In the genomic region with DNA sequence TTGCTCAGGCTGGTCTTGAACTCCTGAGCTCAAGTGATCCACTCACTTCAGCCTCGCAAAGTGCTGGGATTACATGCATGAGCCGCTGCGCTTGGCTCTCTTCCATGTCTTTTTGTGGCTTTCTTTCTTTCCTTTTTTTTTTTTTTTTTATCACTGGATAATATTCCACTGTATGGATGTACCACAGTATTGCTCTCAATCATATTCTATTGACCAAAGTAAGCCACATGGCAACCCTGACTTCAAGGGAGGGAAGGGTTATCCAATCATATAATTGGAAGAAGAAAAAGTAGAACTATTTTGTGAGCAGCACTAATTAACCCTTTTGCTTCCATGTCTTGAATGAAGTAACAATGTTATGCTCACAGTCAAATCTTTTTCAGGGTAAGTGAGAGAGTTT, we compare ENCODE assay signal across 38 cellular contexts.
"Had no signal": no experiment of that assay in that cellular context is flagged by ENCODE, and none has a peak within 500 bp of the region (broad histone marks: within the 10 kb centered on the region; RNA-seq: fewer than 3 reads in every experiment).

No MANE protein-coding gene starts in this region.

- H3K4me1 ChIP-seq: adrenal gland, ascending aorta, body of pancreas, breast epithelium had no signal

- H3K9me3 Mint-ChIP-seq: activated naive CD4-positive, alpha-beta T cell treated with anti-CD3 and anti-CD28 coated beads, Interleukin-2, amount 10 ng/mL, durations not matched to agents 7 days and 5 days; activated naive CD4-positive, alpha-beta T cell treated with anti-CD3 and anti-CD28 coated beads, Interleukin-2, amount 50 U/mL, for 24 hours; activated naive CD4-positive, alpha-beta T cell treated with anti-CD3 and anti-CD28 coated beads, Interleukin-2, amount 50 U/mL, for 72 hours; activated naive CD8-positive, alpha-beta T cell treated with anti-CD3 and anti-CD28 coated beads, Interleukin-2, amount 10 ng/mL, durations not matched to agents 7 days and 5 days; activated naive CD8-positive, alpha-beta T cell treated with anti-CD3 and anti-CD28 coated beads, Interleukin-2, amount 50 U/mL, for 24 hours; activated T-cell treated with anti-CD3 and anti-CD28 coated beads, Interleukin-2, amount 50 U/mL, for 24 hours; activated T-cell treated with anti-CD3 and anti-CD28 coated beads, Interleukin-2, amount 50 U/mL, for 4 hours; activated T-helper 1 cell treated with anti-CD3 and anti-CD28 coated beads, Interleukin-12 subunit alpha, Interleukin-12 subunit beta, Interleukin-2, Interleukin-4 antibody, amounts not matched to agents 30 ng/mL and 10 ng/mL and 1 ng/mL, durations not matched to agents 14 hours and 24 hours and 36 hours; activated T-helper 17 cell treated with anti-CD3 and anti-CD28 coated beads, Interleukin-2, amount 50 U/mL, for 72 hours; activated T-helper 2 cell treated with anti-CD3 and anti-CD28 coated beads, Interferon-gamma antibody, Interleukin-2, Interleukin-4, amounts not matched to agents 10 μg/mL and 5 μg/mL and 100 μg/mL, durations not matched to agents 14 hours and 24 hours and 36 hours; central memory CD8-positive, alpha-beta T cell had no signal

- DNase-seq: activated effector memory CD4-positive, alpha-beta T cell treated with anti-CD3 and anti-CD28 coated beads, Interleukin-2, amount 50 U/mL, for 16 hours; activated effector memory CD4-positive, alpha-beta T cell treated with Interleukin-2 at 50 U/mL for 16 hours; activated gamma-delta T cell; activated gamma-delta T cell treated with Interleukin-2 at 50 U/mL for 16 hours; activated naive CD4-positive, alpha-beta T cell; activated naive CD4-positive, alpha-beta T cell treated with anti-CD3 and anti-CD28 coated beads for 36 hours; activated naive CD4-positive, alpha-beta T cell treated with anti-CD3 and anti-CD28 coated beads, Interleukin-2, amount 10 ng/mL, durations not matched to agents 7 days and 5 days; activated naive CD4-positive, alpha-beta T cell treated with anti-CD3 and anti-CD28 coated beads, Interleukin-2, amount 50 U/mL, for 16 hours; activated naive CD4-positive, alpha-beta T cell treated with Interleukin-2 at 50 U/mL for 16 hours; activated naive CD8-positive, alpha-beta T cell treated with anti-CD3 and anti-CD28 coated beads for 36 hours; activated naive CD8-positive, alpha-beta T cell treated with anti-CD3 and anti-CD28 coated beads, Interleukin-2, amount 10 ng/mL, durations not matched to agents 7 days and 5 days; activated naive CD8-positive, alpha-beta T cell treated with anti-CD3 and anti-CD28 coated beads, Interleukin-2, amount 50 U/mL, for 24 hours; activated T-cell treated with anti-CD3 and anti-CD28 coated beads, Interleukin-2, amount 50 U/mL, for 1 hour; activated T-cell treated with anti-CD3 and anti-CD28 coated beads, Interleukin-2, amount 50 U/mL, for 24 hours; activated T-cell treated with anti-CD3 and anti-CD28 coated beads, Interleukin-2, amount 50 U/mL, for 4 hours; activated T-cell treated with anti-CD3 and anti-CD28 coated beads, Interleukin-2, amount 50 U/mL, for 48 hours; activated T-cell treated with anti-CD3 and anti-CD28 coated beads, Interleukin-2, amount 50 U/mL, for 72 hours; adrenal gland; amniotic stem cell; amygdala; anterior cingulate cortex; aorta; body of pancreas; brain microvascular endothelial cell; caudate nucleus; central memory CD4-positive, alpha-beta T cell; cerebellar nuclear complex had no signal

- ATAC-seq: activated naive CD4-positive, alpha-beta T cell treated with anti-CD3 and anti-CD28 coated beads, Interleukin-2, amount 50 U/mL, for 72 hours; activated naive CD8-positive, alpha-beta T cell treated with anti-CD3 and anti-CD28 coated beads, Interleukin-2, amount 50 U/mL, for 24 hours; activated T-cell treated with anti-CD3 and anti-CD28 coated beads, Interleukin-2, amount 50 U/mL, for 4 hours; activated T-cell treated with anti-CD3 and anti-CD28 coated beads, Interleukin-2, amount 50 U/mL, for 72 hours; activated T-helper 17 cell treated with anti-CD3 and anti-CD28 coated beads, Interleukin-2, amount 50 U/mL, for 72 hours; body of pancreas had no signal

- H3K27ac Mint-ChIP-seq: activated naive CD4-positive, alpha-beta T cell treated with anti-CD3 and anti-CD28 coated beads for 36 hours; activated naive CD4-positive, alpha-beta T cell treated with anti-CD3 and anti-CD28 coated beads, Interleukin-2, amount 10 ng/mL, durations not matched to agents 7 days and 5 days; activated naive CD4-positive, alpha-beta T cell treated with anti-CD3 and anti-CD28 coated beads, Interleukin-2, amount 50 U/mL, for 24 hours; activated naive CD4-positive, alpha-beta T cell treated with anti-CD3 and anti-CD28 coated beads, Interleukin-2, amount 50 U/mL, for 72 hours; activated naive CD8-positive, alpha-beta T cell; activated naive CD8-positive, alpha-beta T cell treated with anti-CD3 and anti-CD28 coated beads for 36 hours; activated naive CD8-positive, alpha-beta T cell treated with anti-CD3 and anti-CD28 coated beads, Interleukin-2, amount 10 ng/mL, durations not matched to agents 7 days and 5 days; activated naive CD8-positive, alpha-beta T cell treated with anti-CD3 and anti-CD28 coated beads, Interleukin-2, amount 50 U/mL, for 24 hours; activated T-cell treated with anti-CD3 and anti-CD28 coated beads, Interleukin-2, amount 50 U/mL, for 24 hours; activated T-cell treated with anti-CD3 and anti-CD28 coated beads, Interleukin-2, amount 50 U/mL, for 72 hours; activated T-helper 1 cell treated with anti-CD3 and anti-CD28 coated beads, Interleukin-12 subunit alpha, Interleukin-12 subunit beta, Interleukin-2, Interleukin-4 antibody, amounts not matched to agents 30 ng/mL and 10 ng/mL and 1 ng/mL, durations not matched to agents 14 hours and 24 hours and 36 hours; activated T-helper 17 cell treated with anti-CD3 and anti-CD28 coated beads, Interleukin-2, amount 50 U/mL, for 72 hours; activated T-helper 2 cell treated with anti-CD3 and anti-CD28 coated beads, Interferon-gamma antibody, Interleukin-2, Interleukin-4, amounts not matched to agents 10 μg/mL and 5 μg/mL and 100 μg/mL, durations not matched to agents 14 hours and 24 hours and 36 hours; brain had no signal

- H3K36me3 Mint-ChIP-seq: activated naive CD4-positive, alpha-beta T cell treated with anti-CD3 and anti-CD28 coated beads, Interleukin-2, amount 10 ng/mL, durations not matched to agents 7 days and 5 days; activated naive CD4-positive, alpha-beta T cell treated with anti-CD3 and anti-CD28 coated beads, Interleukin-2, amount 50 U/mL, for 24 hours; activated naive CD4-positive, alpha-beta T cell treated with anti-CD3 and anti-CD28 coated beads, Interleukin-2, amount 50 U/mL, for 72 hours; activated naive CD8-positive, alpha-beta T cell; activated naive CD8-positive, alpha-beta T cell treated with anti-CD3 and anti-CD28 coated beads for 36 hours; activated naive CD8-positive, alpha-beta T cell treated with anti-CD3 and anti-CD28 coated beads, Interleukin-2, amount 10 ng/mL, durations not matched to agents 7 days and 5 days; brain had no signal

- H3K9me3 ChIP-seq: adrenal gland, body of pancreas, breast epithelium had no signal

- H3K4me3 ChIP-seq: adrenal gland, ascending aorta, body of pancreas, breast epithelium, cardiac muscle cell had no signal

- H3K27me3 ChIP-seq: adrenal gland, ascending aorta, body of pancreas, brain microvascular endothelial cell, breast epithelium, cardiac muscle cell had no signal

- H3K36me3 ChIP-seq: adrenal gland, ascending aorta, brain microvascular endothelial cell, breast epithelium, cardiac muscle cell had no signal

- H3K27ac ChIP-seq: adrenal gland, ascending aorta, body of pancreas, brain microvascular endothelial cell, breast epithelium, cardiac muscle cell had no signal

- H3K4me3 Mint-ChIP-seq: activated naive CD4-positive, alpha-beta T cell treated with anti-CD3 and anti-CD28 coated beads for 36 hours; activated naive CD4-positive, alpha-beta T cell treated with anti-CD3 and anti-CD28 coated beads, Interleukin-2, amount 10 ng/mL, durations not matched to agents 7 days and 5 days; activated naive CD4-positive, alpha-beta T cell treated with anti-CD3 and anti-CD28 coated beads, Interleukin-2, amount 50 U/mL, for 24 hours; activated naive CD8-positive, alpha-beta T cell; activated naive CD8-positive, alpha-beta T cell treated with anti-CD3 and anti-CD28 coated beads for 36 hours; activated naive CD8-positive, alpha-beta T cell treated with anti-CD3 and anti-CD28 coated beads, Interleukin-2, amount 10 ng/mL, durations not matched to agents 7 days and 5 days; activated naive CD8-positive, alpha-beta T cell treated with anti-CD3 and anti-CD28 coated beads, Interleukin-2, amount 50 U/mL, for 24 hours; activated T-cell treated with anti-CD3 and anti-CD28 coated beads, Interleukin-2, amount 50 U/mL, for 24 hours; activated T-cell treated with anti-CD3 and anti-CD28 coated beads, Interleukin-2, amount 50 U/mL, for 4 hours; activated T-cell treated with anti-CD3 and anti-CD28 coated beads, Interleukin-2, amount 50 U/mL, for 72 hours; activated T-helper 1 cell treated with anti-CD3 and anti-CD28 coated beads, Interleukin-12 subunit alpha, Interleukin-12 subunit beta, Interleukin-2, Interleukin-4 antibody, amounts not matched to agents 30 ng/mL and 10 ng/mL and 1 ng/mL, durations not matched to agents 14 hours and 24 hours and 36 hours; activated T-helper 17 cell treated with anti-CD3 and anti-CD28 coated beads, Interleukin-2, amount 50 U/mL, for 72 hours; brain; central memory CD8-positive, alpha-beta T cell had no signal

- H3K4me1 Mint-ChIP-seq: activated naive CD4-positive, alpha-beta T cell treated with anti-CD3 and anti-CD28 coated beads, Interleukin-2, amount 10 ng/mL, durations not matched to agents 7 days and 5 days; activated naive CD4-positive, alpha-beta T cell treated with anti-CD3 and anti-CD28 coated beads, Interleukin-2, amount 50 U/mL, for 24 hours; activated naive CD8-positive, alpha-beta T cell treated with anti-CD3 and anti-CD28 coated beads for 36 hours; activated naive CD8-positive, alpha-beta T cell treated with anti-CD3 and anti-CD28 coated beads, Interleukin-2, amount 10 ng/mL, durations not matched to agents 7 days and 5 days; activated naive CD8-positive, alpha-beta T cell treated with anti-CD3 and anti-CD28 coated beads, Interleukin-2, amount 50 U/mL, for 24 hours; activated T-helper 17 cell treated with anti-CD3 and anti-CD28 coated beads, Interleukin-2, amount 50 U/mL, for 72 hours; central memory CD8-positive, alpha-beta T cell had no signal
